15 cellular contexts compared by ENCODE assay signal in the genomic region with DNA sequence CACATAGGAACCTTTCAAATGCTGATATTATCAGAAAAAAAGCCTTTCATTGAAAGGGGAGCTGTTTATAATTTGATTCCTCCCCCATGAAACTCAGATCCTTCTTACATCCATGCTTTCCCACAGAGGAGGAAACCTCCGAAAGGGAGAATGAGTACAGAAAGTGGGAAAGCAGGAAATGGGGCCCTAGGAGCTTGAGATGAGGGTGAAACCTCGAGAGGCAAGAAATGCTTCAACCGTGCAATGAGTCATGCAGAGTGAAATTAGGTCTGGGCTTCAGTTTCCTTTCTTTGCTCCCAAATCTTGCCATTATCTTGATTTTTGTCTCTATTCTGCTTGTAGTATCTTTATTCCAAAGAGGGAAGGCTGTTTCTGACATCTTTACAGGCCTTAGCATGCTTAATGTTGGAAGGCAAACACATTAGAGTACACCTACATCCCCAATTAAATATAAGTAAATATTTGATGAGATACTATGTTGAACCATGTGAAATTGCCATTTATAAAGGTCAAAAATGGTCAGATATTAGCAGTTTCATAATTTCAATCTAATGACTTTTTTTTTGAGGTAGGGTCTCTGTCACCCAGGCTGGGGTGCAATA.
DNase-seq lines count a peak whose midpoint lies in the region; ATAC-seq, FAIRE-seq and TF ChIP-seq lines count a peak whose summit lies in the region.
"Had no signal": no experiment of that assay in that cellular context is flagged by ENCODE, and none has a peak within 500 bp of the region (broad histone marks: within the 10 kb centered on the region; RNA-seq: fewer than 3 reads in every experiment).

No MANE protein-coding gene starts in this region.

- TF ChIP-seq CTCF in right lobe of liver (IDR thresholded peaks at IDR 0.05) (no peak), HepG2 (CRISPR knock-in tag; IDR thresholded peaks at IDR 0.05) (no peak), endothelial cell of umbilical vein (IDR thresholded peaks at IDR 0.05; ENCODE audit: extremely low read depth in 1 of 2, insufficient read depth in 1 of 2, low read depth in 1 of 2, low read length in 2 of 2) (no peak), osteocyte (IDR thresholded peaks at IDR 0.05) (no peak), vagina (IDR thresholded peaks at IDR 0.05) (no peak)

- CTCF ChIA-PET in HepG2 (lab: Yijun Ruan, JAX; ENCODE audit: low intra/inter-chr PET ratio, low total read pairs), result no interaction called here
- CTCF ChIA-PET in endothelial cell of umbilical vein (lab: Charles Lee), result interaction anchor here (1.1 to 1.8 kb wide), 3 partner anchors 11 to 257 kb away, joined by 3 to 6 read pairs (median 3); no protein-coding TSS in a partner anchor

- H2AFZ ChIP-seq in HepG2 (ENCODE audit: low read length) (no peak overlapping the region), endothelial cell of umbilical vein (ENCODE audit: low read depth, low read length) (peak overlapping the region; percentile 75)

- no peaks in the 10 kb centered on the region for H3K9me3 Mint-ChIP-seq in osteocyte (ENCODE audit: unreplicated experiment)

- TF ChIP-seq POLR2A in right lobe of liver (IDR thresholded peaks at IDR 0.05) (no peak), HepG2 (IDR thresholded peaks at IDR 0.05; ENCODE audit: insufficient read depth in 1 of 2, low read depth in 2 of 2, low read length in 2 of 2) (no peak), endothelial cell of umbilical vein (IDR thresholded peaks at IDR 0.05; ENCODE audit: low read depth, low read length) (no peak), vagina (IDR thresholded peaks at IDR 0.05) (no peak)

- POLR2A ChIA-PET in HepG2 (lab: Yijun Ruan, JAX), result no interaction called here
- POLR2A ChIA-PET in endothelial cell of umbilical vein (lab: Charles Lee), result no interaction called here

- peaks cover 8% of the 10 kb centered on the region for H3K4me1 Mint-ChIP-seq in osteocyte (ENCODE audit: unreplicated experiment)

- H3K79me2 ChIP-seq in HepG2 (ENCODE audit: insufficient read depth, low read length) (no peaks in the 10 kb centered on the region), endothelial cell of umbilical vein (ENCODE audit: control insufficient read depth, insufficient read depth, low read length) (no peaks in the 10 kb centered on the region)

- ATAC-seq in right lobe of liver, result no peak
- ATAC-seq in HepG2, result no peak
- ATAC-seq: left ventricle myocardium superior had no signal

- H3K27ac ChIP-seq in right lobe of liver (peak overlapping the region in 2 of 3 donors; percentile 91 to 93), HepG2 (ENCODE audit: extremely low read length, insufficient read depth, low read length) (no peak overlapping the region), endothelial cell of umbilical vein (ENCODE audit: insufficient read depth, low read depth, low read length) (no peak overlapping the region), vagina (no peak overlapping the region)

- DNase-seq in right lobe of liver, result no peak
- DNase-seq in HepG2 (ENCODE audit: low spot score), result no peak
- DNase-seq in M059J (ENCODE audit: low read depth), result peak; percentile 73
- peak; percentile 14 for DNase-seq in endothelial cell of umbilical vein (ENCODE audit: low read depth, low spot score)
- DNase-seq in urothelium cell line (ENCODE audit: low spot score), result peak; percentile 44
- DNase-seq in GM19240 (ENCODE audit: insufficient read length, low spot score), result no peak
- no peak for DNase-seq in osteocyte (ENCODE audit: extremely low spot score, unreplicated experiment)
- DNase-seq in vagina (ENCODE audit: extremely low spot score in 2 of 2), result no peak
- DNase-seq: activated CD8-positive, alpha-beta memory T cell treated with anti-CD3 and anti-CD28 coated beads, Interleukin-2, amount 50 U/mL, for 48 hours; left ventricle myocardium superior; NCI-H1105 treated with DMSO at 0.1 percent for 48 hours; NCI-H526; SHP77; small intestine; trophoblast cell had no signal

- H4K20me1 ChIP-seq in HepG2 (ENCODE audit: insufficient read depth, low read length) (no peaks in the 10 kb centered on the region), endothelial cell of umbilical vein (replicated peaks; ENCODE audit: control insufficient read depth, extremely low read depth, insufficient read depth, low read length) (no peaks in the 10 kb centered on the region)

- H3K4me3 ChIP-seq in right lobe of liver (no peak overlapping the region), HepG2 (replicated peaks in 1 of 3; ENCODE audit: insufficient read depth in 1 of 3, low read depth in 2 of 3, low read length in 3 of 3) (no peak overlapping the region), endothelial cell of umbilical vein (replicated peaks in 1 of 3; ENCODE audit: insufficient read depth in 1 of 3, low read depth in 1 of 3, low read length in 3 of 3) (no peak overlapping the region), vagina (no peak overlapping the region)

- BruUV-seq in HepG2 (replicated peaks; lab: Mats Ljungman, UMichigan) (no TSS peak), endothelial cell of umbilical vein (replicated peaks; lab: Mats Ljungman, UMichigan) (no TSS peak)

- H3K27me3 ChIP-seq in right lobe of liver (no peaks in the 10 kb centered on the region), HepG2 (ENCODE audit: control insufficient read depth in 1 of 2, insufficient read depth in 2 of 2, low read length in 2 of 2) (no peaks in the 10 kb centered on the region; a peak in 1 of 5 replicates), endothelial cell of umbilical vein (ENCODE audit: control insufficient read depth in 2 of 2, insufficient read depth in 2 of 2, low read length in 2 of 2) (no peaks in the 10 kb centered on the region), vagina (no peaks in the 10 kb centered on the region)

- H3K36me3 Mint-ChIP-seq in osteocyte (ENCODE audit: unreplicated experiment), result peaks cover 2% of the 10 kb centered on the region

- no peaks in the 10 kb centered on the region for H3K36me3 ChIP-seq in right lobe of liver
- H3K36me3 ChIP-seq in HepG2 (replicated peaks in 1 of 2; ENCODE audit: control insufficient read depth in 1 of 2, insufficient read depth in 2 of 2, low read length in 2 of 2), result no peaks in the 10 kb centered on the region
- H3K36me3 ChIP-seq in endothelial cell of umbilical vein (ENCODE audit: control insufficient read depth in 2 of 2, extremely low read depth in 1 of 2, insufficient read depth in 2 of 2, low read length in 2 of 2), result no peaks in the 10 kb centered on the region
- no peaks in the 10 kb centered on the region for H3K36me3 ChIP-seq in vagina

- 73% methylated on average over 3 of the region's 3 CpGs for WGBS in right lobe of liver (ENCODE audit: insufficient coverage, low coverage, low lambda C conversion rate, missing lambda C conversion rate)
- 18% methylated on average over 3 of the region's 3 CpGs for WGBS in HepG2 (ENCODE audit: low lambda C conversion rate)

- H3K9ac ChIP-seq in HepG2 (ENCODE audit: insufficient read depth, low read depth, low read length) (no peak overlapping the region), endothelial cell of umbilical vein (replicated peaks; ENCODE audit: extremely low read depth, insufficient read depth, low read length) (no peak overlapping the region)

- dilution Hi-C loops in endothelial cell of umbilical vein (cut with MboI; ENCODE audit: extremely low pct_ligation_motif_present, low sequenced_read_pairs), result no loop called here

- TF ChIP-seq EP300 in HepG2 (IDR thresholded peaks at IDR 0.05; ENCODE audit: low read depth in 2 of 2, low read length in 2 of 2), result no peak
- no peak for TF ChIP-seq EP300 in HepG2 (CRISPR knock-in tag; IDR thresholded peaks at IDR 0.05; ENCODE audit: borderline replicate concordance)

- no peak overlapping the region for H3K27ac Mint-ChIP-seq in osteocyte (ENCODE audit: unreplicated experiment)

- peaks cover 8% of the 10 kb centered on the region for H3K27me3 Mint-ChIP-seq in osteocyte (ENCODE audit: unreplicated experiment)

- in situ Hi-C loops in HepG2 (cut with HindIII; ENCODE audit: extremely low pct_ligation_motif_present, low pct_unique_long_range_greater_than_20kb), result no loop called here

- peaks cover 0 to 37% (median 9%) of the 10 kb centered on the region in 4 donors for H3K4me1 ChIP-seq in right lobe of liver
- H3K4me1 ChIP-seq in HepG2 (ENCODE audit: insufficient read depth, low read length), result no peaks in the 10 kb centered on the region
- peaks cover 15% of the 10 kb centered on the region for H3K4me1 ChIP-seq in endothelial cell of umbilical vein (ENCODE audit: control insufficient read depth, extremely low read depth, insufficient read depth, low read length)
- H3K4me1 ChIP-seq in vagina, result no peaks in the 10 kb centered on the region

- no peaks in the 10 kb centered on the region for H3K9me1 ChIP-seq in endothelial cell of umbilical vein (replicated peaks; ENCODE audit: control insufficient read depth, extremely low read depth, insufficient read depth, low read length)

- H3K4me2 ChIP-seq in HepG2 (ENCODE audit: low read depth, low read length), result no peak overlapping the region
- peak overlapping the region; percentile 41 for H3K4me2 ChIP-seq in endothelial cell of umbilical vein (ENCODE audit: insufficient read depth, low read length)

- no peak for TF ChIP-seq RAD21 in HepG2 (CRISPR knock-in tag; IDR thresholded peaks at IDR 0.05)

- no peak overlapping the region for H3K4me3 Mint-ChIP-seq in osteocyte (ENCODE audit: unreplicated experiment)

- no peaks in the 10 kb centered on the region for H3K9me3 ChIP-seq in right lobe of liver
- no peaks in the 10 kb centered on the region for H3K9me3 ChIP-seq in HepG2 (ENCODE audit: low read length)
- H3K9me3 ChIP-seq in endothelial cell of umbilical vein (replicated peaks; ENCODE audit: control insufficient read depth, insufficient read depth, low read length), result no peaks in the 10 kb centered on the region
- H3K9me3 ChIP-seq in vagina, result no peaks in the 10 kb centered on the region

- no peak for FAIRE-seq in HepG2 (lab: Jason Lieb, UNC)
- peak; percentile 21 for FAIRE-seq in endothelial cell of umbilical vein (lab: Jason Lieb, UNC)
- no peak for FAIRE-seq in urothelium cell line (lab: Jason Lieb, UNC)
- FAIRE-seq: small intestine had no signal

- intact Hi-C loops in right lobe of liver (cut with DNase I), result no loop called here
- intact Hi-C loops in HepG2 (cut with micrococcal nuclease; ENCODE audit: unreplicated experiment), result no loop called here
- intact Hi-C loops in endothelial cell of umbilical vein (cut with micrococcal nuclease), result no loop called here
- intact Hi-C loops in vagina (cut with DNase I), result no loop called here

TF ChIP-seq in HepG2, 621 proteins besides CTCF, POLR2A, EP300 and RAD21 (continues in another document):
- TF ChIP-seq NAIF1 (CRISPR knock-in tag; IDR thresholded peaks at IDR 0.05; ENCODE audit: borderline replicate concordance), result no peak

TF ChIP-seq in endothelial cell of umbilical vein, 7 proteins besides CTCF, POLR2A, EP300 and RAD21 (continues in another document):
- TF ChIP-seq GATA2 (IDR thresholded peaks at IDR 0.05; ENCODE audit: insufficient read depth, insufficient read length, low read depth, low read length), result peak; percentile 22
- no peak for TF ChIP-seq POLR2AphosphoS5 (IDR thresholded peaks at IDR 0.05; ENCODE audit: insufficient read depth, low read depth, low read length)
- TF ChIP-seq, protein P1, sequence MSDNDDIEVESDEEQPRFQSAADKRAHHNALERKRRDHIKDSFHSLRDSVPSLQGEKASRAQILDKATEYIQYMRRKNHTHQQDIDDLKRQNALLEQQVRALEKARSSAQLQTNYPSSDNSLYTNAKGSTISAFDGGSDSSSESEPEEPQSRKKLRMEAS (IDR thresholded peaks at IDR 0.05; ENCODE audit: insufficient read depth, insufficient read length), result no peak

Comparison
In these comparisons a context has a peak if more than half of its experiments do, and no peak if none do; other contexts are left out.
1. H3K27ac ChIP-seq: peak in right lobe of liver (2 of 3); none in HepG2 (single experiment), endothelial cell of umbilical vein (single experiment) and vagina (single experiment).
2. DNase-seq: peak in M059J (single experiment), endothelial cell of umbilical vein (single experiment) and urothelium cell line (single experiment); none in right lobe of liver (0 of 3), HepG2 (single experiment), GM19240 (single experiment), osteocyte (single experiment) and vagina (0 of 2).